In genomic region chr16:78762222-78762621, GRCh38 we compare ENCODE assay signal across 13 cellular contexts.
DNase-seq lines count a peak whose midpoint lies in the region; ATAC-seq, FAIRE-seq and TF ChIP-seq lines count a peak whose summit lies in the region.
"Had no signal": no experiment of that assay in that cellular context is flagged by ENCODE, and none has a peak within 500 bp of the region (broad histone marks: within the 10 kb centered on the region; RNA-seq: fewer than 3 reads in every experiment).

No MANE protein-coding gene starts in this region.

- intact Hi-C loops in HepG2 (cut with micrococcal nuclease; ENCODE audit: unreplicated experiment), result no loop called here

- no peak for FAIRE-seq in HepG2 (lab: Jason Lieb, UNC)

- TF ChIP-seq EP300 in HepG2 (IDR thresholded peaks at IDR 0.05; ENCODE audit: low read depth in 2 of 2, low read length in 2 of 2) (no peak), HepG2 (CRISPR knock-in tag; IDR thresholded peaks at IDR 0.05; ENCODE audit: borderline replicate concordance) (no peak)

- ATAC-seq in GM18502 (IDR thresholded peaks at IDR 0.05; ENCODE audit: poor library complexity, unreplicated experiment) (peak; percentile 61), GM21367 (IDR thresholded peaks at IDR 0.05; ENCODE audit: unreplicated experiment) (peak; percentile 47), HG03103 (IDR thresholded peaks at IDR 0.05; ENCODE audit: low read depth, unreplicated experiment) (peak; percentile 40), HepG2 (peak; percentile 59), GM19455 (IDR thresholded peaks at IDR 0.05; ENCODE audit: unreplicated experiment) (no peak)

- H3K36me3 ChIP-seq in HepG2 (replicated peaks in 1 of 2; ENCODE audit: control insufficient read depth in 1 of 2, insufficient read depth in 2 of 2, low read length in 2 of 2), result no peaks in the 10 kb centered on the region
- H3K36me3 ChIP-seq: tibial artery had no signal

- no peak overlapping the region for H3K4me2 ChIP-seq in HepG2 (ENCODE audit: low read depth, low read length)

- POLR2A ChIA-PET in HepG2 (lab: Yijun Ruan, JAX), result interaction anchor here (1.5 kb wide), 1 partner anchor 57 kb away, joined by 3 read pairs; no protein-coding TSS in a partner anchor

- H3K4me3 ChIP-seq in HepG2 (replicated peaks in 1 of 3; ENCODE audit: insufficient read depth in 1 of 3, low read depth in 2 of 3, low read length in 3 of 3), result no peak overlapping the region
- H3K4me3 ChIP-seq: tibial artery had no signal

- CTCF ChIA-PET in HepG2 (lab: Yijun Ruan, JAX; ENCODE audit: low intra/inter-chr PET ratio, low total read pairs), result no interaction called here

- H3K9ac ChIP-seq in HepG2 (ENCODE audit: insufficient read depth, low read depth, low read length), result no peak overlapping the region

- no peak for TF ChIP-seq RAD21 in HepG2 (CRISPR knock-in tag; IDR thresholded peaks at IDR 0.05)

- WGBS in HepG2 (ENCODE audit: low lambda C conversion rate), result 60% methylated on average over 6 of the region's 6 CpGs

- DNase-seq in HepG2 (ENCODE audit: low spot score) (no peak), NCI-H510A treated with DMSO at 0.1 percent for 48 hours (lab: John Stamatoyannopoulos, UW) (no peak), COLO829 (ENCODE audit: low spot score) (no peak)
- no peak for DNase-seq in stimulated activated naive CD4-positive, alpha-beta T cell (lab: John Stamatoyannopoulos, UW)
- DNase-seq: GF-D8, Karpas-422, NCI-H2171, RPMI8226, tibial artery had no signal

- no peak overlapping the region for H2AFZ ChIP-seq in HepG2 (ENCODE audit: low read length)

- in situ Hi-C loops in HepG2 (cut with HindIII; ENCODE audit: extremely low pct_ligation_motif_present, low pct_unique_long_range_greater_than_20kb), result loop anchor here (10.0 to 25.0 kb wide), 2 partner anchors 527 to 650 kb away; no protein-coding TSS in a partner anchor

- H3K27ac ChIP-seq in HepG2 (ENCODE audit: extremely low read length, insufficient read depth, low read length), result no peak overlapping the region
- H3K27ac ChIP-seq: tibial artery had no signal

- H3K9me3 ChIP-seq in HepG2 (ENCODE audit: low read length), result no peaks in the 10 kb centered on the region
- H3K9me3 ChIP-seq: tibial artery had no signal

- H4K20me1 ChIP-seq in HepG2 (ENCODE audit: insufficient read depth, low read length), result no peaks in the 10 kb centered on the region

- H3K27me3 ChIP-seq in HepG2 (ENCODE audit: control insufficient read depth in 1 of 2, insufficient read depth in 2 of 2, low read length in 2 of 2), result no peaks in the 10 kb centered on the region
- H3K27me3 ChIP-seq: tibial artery had no signal

- TF ChIP-seq CTCF in HepG2 (CRISPR knock-in tag; IDR thresholded peaks at IDR 0.05), result no peak

- no peak for TF ChIP-seq POLR2A in HepG2 (IDR thresholded peaks at IDR 0.05; ENCODE audit: insufficient read depth in 1 of 2, low read depth in 2 of 2, low read length in 2 of 2)

- peaks cover 28% of the 10 kb centered on the region for H3K4me1 ChIP-seq in HepG2 (ENCODE audit: insufficient read depth, low read length)

- no TSS peak for BruUV-seq in HepG2 (replicated peaks; lab: Mats Ljungman, UMichigan)

- no peaks in the 10 kb centered on the region for H3K79me2 ChIP-seq in HepG2 (ENCODE audit: insufficient read depth, low read length)

TF ChIP-seq in HepG2, 621 proteins besides CTCF, POLR2A, EP300 and RAD21:
- TF ChIP-seq PHB2 (IDR thresholded peaks at IDR 0.05; ENCODE audit: partially characterized antibody) (no peak), ZSCAN9 (CRISPR knock-in tag; IDR thresholded peaks at IDR 0.05; ENCODE audit: borderline replicate concordance) (no peak), ELF1 (CRISPR knock-in tag; IDR thresholded peaks at IDR 0.05) (no peak), FOSL2 (CRISPR knock-in tag; IDR thresholded peaks at IDR 0.05) (0 out of 2 replicates have a peak, but pooled peaks have one; percentile 29), FOXK1 (CRISPR knock-in tag; IDR thresholded peaks at IDR 0.05; ENCODE audit: borderline replicate concordance, low read depth) (no peak), ZBTB39 (CRISPR knock-in tag; IDR thresholded peaks at IDR 0.05) (no peak), ZNF687 (CRISPR knock-in tag; IDR thresholded peaks at IDR 0.05) (0 out of 2 replicates have a peak, but pooled peaks have one; percentile 13)
